8 cellular contexts compared by ENCODE assay signal in genomic region chr6:32971245-32971580, GRCh38. TPM values are rescaled to one million over a fixed set of nuclear protein-coding genes. Genes with fewer than 3 reads are reported as not detected.
DNase-seq lines count a peak whose midpoint lies in the region; ATAC-seq and TF ChIP-seq lines count a peak whose summit lies in the region.

No MANE protein-coding gene starts in this region.

- TF ChIP-seq POLR2A in thyroid gland (IDR thresholded peaks at IDR 0.05) = no peak

- no peak for DNase-seq in activated T-cell treated with anti-CD3 and anti-CD28 coated beads, Interleukin-2, amount 50 U/mL, for 4 hours
- no peak for DNase-seq in activated T-cell treated with anti-CD3 and anti-CD28 coated beads, Interleukin-2, amount 50 U/mL, for 1 hour
- no peak for DNase-seq in thyroid gland
- no peak for DNase-seq in mesenteric fat pad (ENCODE audit: low spot score)
- no peak for DNase-seq in NCI-H2227 treated with DMSO at 0.1 percent for 48 hours (lab: John Stamatoyannopoulos, UW)
- no peak for DNase-seq in NCI-H226

- under 1% methylated on average over 15 of the region's 15 CpGs for WGBS in liver
- 0 to 2% methylated on average over 15 of the region's 15 CpGs for WGBS in thyroid gland, 2 donors

- no peaks in the 10 kb centered on the region for H3K9me3 ChIP-seq in liver (ENCODE audit: control insufficient read depth in 4 of 4, low read length in 3 of 4)
- no peaks in the 10 kb centered on the region for H3K9me3 ChIP-seq in thyroid gland

- no peaks in the 10 kb centered on the region for H3K27me3 ChIP-seq in liver (ENCODE audit: control insufficient read depth in 4 of 4, insufficient read depth in 4 of 4, low read length in 3 of 4)
- no peaks in the 10 kb centered on the region for H3K27me3 ChIP-seq in thyroid gland

- peaks cover under 1 to 35% (median 30%) of the 10 kb centered on the region in 4 donors for H3K4me1 ChIP-seq in liver (ENCODE audit: control insufficient read depth in 4 of 4, insufficient read depth in 4 of 4, low read length in 3 of 4)
- H3K4me1 ChIP-seq in thyroid gland = peaks cover 29 to 30% of the 10 kb centered on the region in 2 donors

- peak overlapping the region; percentile 100 for H3K27ac ChIP-seq in angular gyrus (ENCODE audit: low read depth, low read length)
- H3K27ac ChIP-seq in liver (ENCODE audit: low read depth in 1 of 2, low read length in 2 of 2) = peak overlapping the region; percentile 99 to 100
- peak overlapping the region; percentile 100 for H3K27ac ChIP-seq in thyroid gland

- H3K4me3 Mint-ChIP-seq in activated T-cell treated with anti-CD3 and anti-CD28 coated beads, Interleukin-2, amount 50 U/mL, for 4 hours = peak overlapping the region; percentile 99

- peak overlapping the region; percentile 96 to 100 for H3K9ac ChIP-seq in liver (ENCODE audit: low read depth in 1 of 2, low read length in 2 of 2)

- H3K36me3 Mint-ChIP-seq in activated T-cell treated with anti-CD3 and anti-CD28 coated beads, Interleukin-2, amount 50 U/mL, for 4 hours (ENCODE audit: insufficient read depth) = peaks cover 53% of the 10 kb centered on the region

- H3K9me3 Mint-ChIP-seq in activated T-cell treated with anti-CD3 and anti-CD28 coated beads, Interleukin-2, amount 50 U/mL, for 4 hours = no peaks in the 10 kb centered on the region

- peaks cover 6 to 20% (median 13%) of the 10 kb centered on the region in 4 donors for H3K36me3 ChIP-seq in liver (ENCODE audit: control insufficient read depth in 4 of 4, insufficient read depth in 3 of 4, low read depth in 1 of 4, low read length in 3 of 4)
- peaks cover 28 to 40% of the 10 kb centered on the region in 2 donors for H3K36me3 ChIP-seq in thyroid gland

- H3K27me3 Mint-ChIP-seq in activated T-cell treated with anti-CD3 and anti-CD28 coated beads, Interleukin-2, amount 50 U/mL, for 4 hours (ENCODE audit: low read depth) = no peaks in the 10 kb centered on the region

- TF ChIP-seq CTCF in liver (IDR thresholded peaks at IDR 0.05; ENCODE audit: low read depth, low read length, missing input control) = no peak
- no peak for TF ChIP-seq CTCF in thyroid gland (IDR thresholded peaks at IDR 0.05)

- no peak for TF ChIP-seq RAD21 in liver (IDR thresholded peaks at IDR 0.05)

- H3K4me3 ChIP-seq in liver (ENCODE audit: low read depth in 1 of 3, low read length in 3 of 3) (peak overlapping the region; percentile 81 to 93 (median 87)), thyroid gland (replicated peaks in 1 of 3) (peak overlapping the region in 2 of 3 donors; percentile 62 to 98)

- intact Hi-C loops in thyroid gland (cut with DNase I) = no loop called here

- H3K4me1 Mint-ChIP-seq in activated T-cell treated with anti-CD3 and anti-CD28 coated beads, Interleukin-2, amount 50 U/mL, for 4 hours (ENCODE audit: low read depth) = peaks cover 25% of the 10 kb centered on the region

- ATAC-seq in activated T-cell treated with anti-CD3 and anti-CD28 coated beads, Interleukin-2, amount 50 U/mL, for 4 hours = no peak

TF ChIP-seq in liver, 16 proteins besides CTCF, POLR2A, EP300 and RAD21:
- TF ChIP-seq YY1 (IDR thresholded peaks at IDR 0.05) (no peak), NR2F2 (IDR thresholded peaks at IDR 0.05) (no peak), REST (IDR thresholded peaks at IDR 0.05) (no peak), HNF4A (conservative IDR thresholded peaks at IDR 0.05) (no peak), ZBTB33 (IDR thresholded peaks at IDR 0.05) (no peak), FOXA2 (IDR thresholded peaks at IDR 0.05) (no peak), FOXA1 (IDR thresholded peaks at IDR 0.05) (no peak), SP1 (IDR thresholded peaks at IDR 0.05) (no peak), JUND (IDR thresholded peaks at IDR 0.05) (no peak), EGR1 (IDR thresholded peaks at IDR 0.05; ENCODE audit: low read depth in 2 of 2) (no peak), HNF4G (IDR thresholded peaks at IDR 0.05) (no peak), GABPA (IDR thresholded peaks at IDR 0.05 in 1 of 2, conservative IDR thresholded peaks at IDR 0.05 in 1 of 2) (no peak), TAF1 (conservative IDR thresholded peaks at IDR 0.05) (no peak)
- TF ChIP-seq, protein P1, sequence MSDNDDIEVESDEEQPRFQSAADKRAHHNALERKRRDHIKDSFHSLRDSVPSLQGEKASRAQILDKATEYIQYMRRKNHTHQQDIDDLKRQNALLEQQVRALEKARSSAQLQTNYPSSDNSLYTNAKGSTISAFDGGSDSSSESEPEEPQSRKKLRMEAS (IDR thresholded peaks at IDR 0.05) = no peak
- TF ChIP-seq, protein P2, sequence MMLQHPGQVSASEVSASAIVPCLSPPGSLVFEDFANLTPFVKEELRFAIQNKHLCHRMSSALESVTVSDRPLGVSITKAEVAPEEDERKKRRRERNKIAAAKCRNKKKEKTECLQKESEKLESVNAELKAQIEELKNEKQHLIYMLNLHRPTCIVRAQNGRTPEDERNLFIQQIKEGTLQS (IDR thresholded peaks at IDR 0.05) = no peak
TF ChIP-seq in liver: peak in this region for 0.

RNA-seq across cellular contexts. Expression of gene BRD2, which starts 2.8 kb away (rescaled TPM):
- total RNA-seq in activated T-cell treated with anti-CD3 and anti-CD28 coated beads, Interleukin-2, amount 50 U/mL, for 4 hours = 100 to 1,000 TPM; 338 to 358 (median 348) TPM
- total RNA-seq in liver = 100 to 1,000 TPM in 1 of 2 donors, 10 to 100 TPM in 1; 46.0 to 100 TPM
- 10 to 100 TPM; 29.8 to 54.4 TPM for polyA plus RNA-seq in liver
- 100 to 1,000 TPM; 206 to 282 (median 238) TPM for total RNA-seq in thyroid gland
- total RNA-seq in mesenteric fat pad = 132 TPM

RNA-seq across cellular contexts. Expression of gene HLA-DMA, which starts 18.3 kb away (rescaled TPM):
- 1 to 10 TPM; 4.3 to 6.4 (median 5.5) TPM for total RNA-seq in activated T-cell treated with anti-CD3 and anti-CD28 coated beads, Interleukin-2, amount 50 U/mL, for 4 hours
- total RNA-seq in liver (1 to 10 TPM; 6.2 to 7.8 TPM), thyroid gland (10 to 100 TPM; 10.7 to 41.5 (median 27.3) TPM), mesenteric fat pad (42.9 TPM)
- 10 to 100 TPM in 1 of 2 donors, 1 to 10 TPM in 1; 10.0 to 15.1 TPM for polyA plus RNA-seq in liver

RNA-seq across cellular contexts. Expression of gene HLA-DMB, which starts 30.4 kb away (rescaled TPM):
- 1 to 10 TPM in 2 of 3 donors, under 1 TPM in 1; 0.46 to 1.6 (median 1.4) TPM for total RNA-seq in activated T-cell treated with anti-CD3 and anti-CD28 coated beads, Interleukin-2, amount 50 U/mL, for 4 hours
- total RNA-seq in liver = 10 to 100 TPM in 1 of 2 donors, 1 to 10 TPM in 1; 8.1 to 13.1 TPM
- 1 to 10 TPM; 2.8 to 7.3 TPM for polyA plus RNA-seq in liver
- total RNA-seq in thyroid gland = 10 to 100 TPM; 34.7 to 82.9 (median 51.3) TPM
- total RNA-seq in mesenteric fat pad = 12.3 TPM

RNA-seq across cellular contexts. Expression of gene HLA-DOA, which starts 38.2 kb away (rescaled TPM):
- total RNA-seq in activated T-cell treated with anti-CD3 and anti-CD28 coated beads, Interleukin-2, amount 50 U/mL, for 4 hours = 1 to 10 TPM; 2.0 to 2.1 (median 2.1) TPM
- total RNA-seq in liver (1 to 10 TPM; 1.3 to 3.0 TPM), thyroid gland (10 to 100 TPM in 3 of 4 donors, 1 to 10 TPM in 1; 2.0 to 85.9 (median 20.3) TPM), mesenteric fat pad (5.0 TPM)
- polyA plus RNA-seq in liver = 1 to 10 TPM in 1 of 2 donors, under 1 TPM in 1; 0.69 to 1.9 TPM
